In genomic region chr7:16634292-16634738, GRCh38 we compare ENCODE assay signal across 15 cellular contexts. TPM values are rescaled to one million over a fixed set of nuclear protein-coding genes. Genes with fewer than 3 reads are reported as not detected.
DNase-seq lines count a peak whose midpoint lies in the region; ATAC-seq and TF ChIP-seq lines count a peak whose summit lies in the region.
"Had no signal": no experiment of that assay in that cellular context is flagged by ENCODE, and none has a peak within 500 bp of the region (broad histone marks: within the 10 kb centered on the region; RNA-seq: fewer than 3 reads in every experiment).

No MANE protein-coding gene starts in this region.

- no peak overlapping the region for H3K27ac Mint-ChIP-seq in stimulated activated effector memory CD8-positive, alpha-beta T cell treated with anti-CD3 and anti-CD28 coated beads, Interleukin-12 subunit alpha, Interleukin-12 subunit beta, amount 100 ng/mL, for 72 hours
- H3K27ac Mint-ChIP-seq: activated CD8-positive, alpha-beta T cell treated with anti-CD3 and anti-CD28 coated beads, Interleukin-2, amount 10 ng/mL, durations not matched to agents 7 days and 5 days; naive thymus-derived CD8-positive, alpha-beta T cell had no signal

- H3K9me3 ChIP-seq in Loucy (ENCODE audit: insufficient read depth, low read depth, low read length), result no peaks in the 10 kb centered on the region
- H3K9me3 ChIP-seq in spleen, result no peaks in the 10 kb centered on the region
- no peaks in the 10 kb centered on the region for H3K9me3 ChIP-seq in MM.1S (replicated peaks; ENCODE audit: insufficient read depth, low read length)
- H3K9me3 ChIP-seq: Caco-2, thyroid gland had no signal

- H3K79me2 ChIP-seq in Loucy (ENCODE audit: insufficient read depth, low read length) (peaks cover 11% of the 10 kb centered on the region; the same call in 1 of the 2 replicates), MM.1S (ENCODE audit: low read length) (no peaks in the 10 kb centered on the region)

- H3K36me3 Mint-ChIP-seq in stimulated activated effector memory CD8-positive, alpha-beta T cell treated with anti-CD3 and anti-CD28 coated beads, Interleukin-12 subunit alpha, Interleukin-12 subunit beta, amount 100 ng/mL, for 72 hours, result peaks cover 28% of the 10 kb centered on the region

- H3K27ac ChIP-seq in spleen (peak overlapping the region in 5 of 8 donors; percentile 29 to 58 (median 53)), MM.1S (ENCODE audit: low read length) (no peak overlapping the region)
- H3K27ac ChIP-seq: thyroid gland had no signal

- ATAC-seq in stimulated activated effector memory CD8-positive, alpha-beta T cell treated with anti-CD3 and anti-CD28 coated beads, Interleukin-12 subunit alpha, Interleukin-12 subunit beta, amount 100 ng/mL, for 72 hours, result no peak
- ATAC-seq in HG02885 (IDR thresholded peaks at IDR 0.05; ENCODE audit: poor library complexity, unreplicated experiment), result no peak
- ATAC-seq: activated CD8-positive, alpha-beta T cell treated with anti-CD3 and anti-CD28 coated beads, Interleukin-2, amount 10 ng/mL, durations not matched to agents 7 days and 5 days; naive thymus-derived CD8-positive, alpha-beta T cell had no signal

- H2AFZ ChIP-seq in Loucy (ENCODE audit: low read length) (no peak overlapping the region), MM.1S (ENCODE audit: low read length) (no peak overlapping the region)

- no peaks in the 10 kb centered on the region for H3K9me3 Mint-ChIP-seq in stimulated activated effector memory CD8-positive, alpha-beta T cell treated with anti-CD3 and anti-CD28 coated beads, Interleukin-12 subunit alpha, Interleukin-12 subunit beta, amount 100 ng/mL, for 72 hours
- H3K9me3 Mint-ChIP-seq: naive thymus-derived CD8-positive, alpha-beta T cell had no signal

- H3K4me1 Mint-ChIP-seq in stimulated activated effector memory CD8-positive, alpha-beta T cell treated with anti-CD3 and anti-CD28 coated beads, Interleukin-12 subunit alpha, Interleukin-12 subunit beta, amount 100 ng/mL, for 72 hours, result peaks cover 7% of the 10 kb centered on the region

- intact Hi-C loops in spleen (cut with DNase I; ENCODE audit: low total_unique reads), result no loop called here

- H3K4me3 Mint-ChIP-seq in stimulated activated effector memory CD8-positive, alpha-beta T cell treated with anti-CD3 and anti-CD28 coated beads, Interleukin-12 subunit alpha, Interleukin-12 subunit beta, amount 100 ng/mL, for 72 hours, result no peak overlapping the region
- H3K4me3 Mint-ChIP-seq: activated CD8-positive, alpha-beta T cell treated with anti-CD3 and anti-CD28 coated beads, Interleukin-2, amount 10 ng/mL, durations not matched to agents 7 days and 5 days; naive thymus-derived CD8-positive, alpha-beta T cell had no signal

- H4K20me1 ChIP-seq in Loucy (ENCODE audit: insufficient read depth, low read length, poor library complexity, severe bottlenecking), result no peaks in the 10 kb centered on the region
- no peaks in the 10 kb centered on the region for H4K20me1 ChIP-seq in MM.1S (ENCODE audit: insufficient read depth, low read length)

- H3K9me2 ChIP-seq in Loucy (replicated peaks; ENCODE audit: low read depth, low read length), result no peaks in the 10 kb centered on the region
- H3K9me2 ChIP-seq in MM.1S (replicated peaks; ENCODE audit: insufficient read depth, low read length), result no peaks in the 10 kb centered on the region

- H3K4me2 ChIP-seq in Loucy (ENCODE audit: low read depth, low read length, poor library complexity, severe bottlenecking) (peak overlapping the region; percentile 21), MM.1S (ENCODE audit: low read depth, low read length) (no peak overlapping the region)

- CTCF ChIA-PET in GM10248 (lab: Yijun Ruan, JAX), result interaction anchor here (1.4 to 1.6 kb wide), 2 partner anchors 12 to 19 kb away, joined by 3 to 9 read pairs; no protein-coding TSS in a partner anchor

- H3K9ac ChIP-seq in Loucy (ENCODE audit: low read depth, low read length, poor library complexity, severe bottlenecking) (no peak overlapping the region), MM.1S (ENCODE audit: low read length) (no peak overlapping the region)

- no peaks in the 10 kb centered on the region for H3F3A ChIP-seq in Loucy (ENCODE audit: low read depth)
- H3F3A ChIP-seq in MM.1S (ENCODE audit: insufficient read depth, low read length), result no peaks in the 10 kb centered on the region

- DNase-seq in fibroblast of the aortic adventitia (ENCODE audit: low read depth), result peak; percentile 73
- peak; percentile 40 for DNase-seq in medulla oblongata (ENCODE audit: extremely low spot score)
- DNase-seq in spleen, result no peak
- no peak for DNase-seq in MM.1S
- DNase-seq in GM10248 (ENCODE audit: extremely low spot score), result no peak
- no peak for DNase-seq in stimulated activated effector memory CD8-positive, alpha-beta T cell treated with anti-CD3 and anti-CD28 coated beads, Interleukin-12 subunit alpha, Interleukin-12 subunit beta, amount 100 ng/mL, for 72 hours (ENCODE audit: low spot score in 2 of 2)
- DNase-seq: activated CD8-positive, alpha-beta T cell treated with anti-CD3 and anti-CD28 coated beads, Interleukin-2, amount 10 ng/mL, durations not matched to agents 7 days and 5 days; Caco-2; naive thymus-derived CD8-positive, alpha-beta T cell; NCI-H2029 treated with DMSO at 0.1 percent for 48 hours; NCI-H774; stimulated activated CD4-positive, alpha-beta T cell treated with anti-CD3 and anti-CD28 coated beads, Interleukin-1b, Interleukin-23, amount 100 ng/mL, for 48 hours; thyroid gland had no signal

- H3K36me3 ChIP-seq in Loucy (ENCODE audit: insufficient read depth, low read length), result 0 out of 2 replicates have a peak, but pooled peaks cover 6% of the 10 kb centered on the region
- peaks cover 0 to 12% (median 5%) of the 10 kb centered on the region in 6 donors for H3K36me3 ChIP-seq in spleen
- H3K36me3 ChIP-seq in MM.1S (replicated peaks; ENCODE audit: insufficient read depth, low read length), result no peaks in the 10 kb centered on the region
- H3K36me3 ChIP-seq: thyroid gland had no signal

- 60 to 85% (median 64%) methylated on average over 4 of the region's 4 CpGs for WGBS in spleen, 5 donors

- H3K4me3 ChIP-seq in Loucy (ENCODE audit: low read length, poor library complexity, severe bottlenecking) (no peak overlapping the region), fibroblast of the aortic adventitia (ENCODE audit: low read depth, low read length) (no peak overlapping the region), spleen (no peak overlapping the region), MM.1S (ENCODE audit: low read length) (no peak overlapping the region)
- H3K4me3 ChIP-seq: thyroid gland had no signal

- no peak for TF ChIP-seq CTCF in Loucy (conservative IDR thresholded peaks at IDR 0.05; ENCODE audit: low read length)
- TF ChIP-seq CTCF in fibroblast of the aortic adventitia (IDR thresholded peaks at IDR 0.05; ENCODE audit: insufficient read depth, low read length), result no peak
- TF ChIP-seq CTCF in spleen (IDR thresholded peaks at IDR 0.05 in 8 of 11, conservative IDR thresholded peaks at IDR 0.05 in 3 of 11), result no peak
- TF ChIP-seq CTCF in MM.1S (IDR thresholded peaks at IDR 0.05; ENCODE audit: low read length), result no peak
- no peak for TF ChIP-seq CTCF in GM10248 (IDR thresholded peaks at IDR 0.05; ENCODE audit: control extremely low read depth, extremely low read depth, low read depth, missing control alignments)

- peaks cover 8% of the 10 kb centered on the region for H3K4me1 ChIP-seq in Loucy (ENCODE audit: insufficient read depth, low read length, poor library complexity, severe bottlenecking)
- peaks cover 0 to 20% (median 0%) of the 10 kb centered on the region in 6 donors for H3K4me1 ChIP-seq in spleen
- no peaks in the 10 kb centered on the region for H3K4me1 ChIP-seq in MM.1S (ENCODE audit: low read length)

- TF ChIP-seq POLR2A in spleen (IDR thresholded peaks at IDR 0.05), result no peak

- POLR2A ChIA-PET in GM10248 (lab: Yijun Ruan, JAX), result no interaction called here

- H3K27me3 ChIP-seq in Loucy (ENCODE audit: insufficient read depth, low read length, poor library complexity, severe bottlenecking) (no peaks in the 10 kb centered on the region), spleen (replicated peaks in 1 of 7) (no peaks in the 10 kb centered on the region), MM.1S (replicated peaks; ENCODE audit: insufficient read depth, low read length) (no peaks in the 10 kb centered on the region)
- H3K27me3 ChIP-seq: thyroid gland had no signal

RNA-seq across cellular contexts. Expression of gene ANKMY2, which starts 11.2 kb away (rescaled TPM):
- total RNA-seq in fibroblast of the aortic adventitia (ENCODE audit: low replicate concordance) (24.9 and 30.2 TPM in 2 replicates), spleen (10 to 100 TPM; 10.6 to 19.9 (median 13.4) TPM)
- polyA plus RNA-seq in spleen, result 1 to 10 TPM; 4.6 to 9.1 (median 5.9) TPM

RNA-seq across cellular contexts. Expression of gene BZW2, which starts 11.7 kb away (rescaled TPM):
- total RNA-seq in fibroblast of the aortic adventitia (ENCODE audit: low replicate concordance) (35.6 and 61.8 TPM in 2 replicates), spleen (10 to 100 TPM; 19.4 to 36.8 (median 26.6) TPM)
- 10 to 100 TPM; 23.2 to 40.5 (median 28.8) TPM for polyA plus RNA-seq in spleen

Comparison
In these comparisons a context has a peak if more than half of its experiments do, and no peak if none do; other contexts are left out.
1. DNase-seq: peak in fibroblast of the aortic adventitia (single experiment) and medulla oblongata (single experiment); none in spleen (single experiment), MM.1S (single experiment), GM10248 (single experiment) and stimulated activated effector memory CD8-positive, alpha-beta T cell treated with anti-CD3 and anti-CD28 coated beads, Interleukin-12 subunit alpha, Interleukin-12 subunit beta, amount 100 ng/mL, for 72 hours (0 of 2).